ENCODE assay signal across 8 cellular contexts in the genomic region with DNA sequence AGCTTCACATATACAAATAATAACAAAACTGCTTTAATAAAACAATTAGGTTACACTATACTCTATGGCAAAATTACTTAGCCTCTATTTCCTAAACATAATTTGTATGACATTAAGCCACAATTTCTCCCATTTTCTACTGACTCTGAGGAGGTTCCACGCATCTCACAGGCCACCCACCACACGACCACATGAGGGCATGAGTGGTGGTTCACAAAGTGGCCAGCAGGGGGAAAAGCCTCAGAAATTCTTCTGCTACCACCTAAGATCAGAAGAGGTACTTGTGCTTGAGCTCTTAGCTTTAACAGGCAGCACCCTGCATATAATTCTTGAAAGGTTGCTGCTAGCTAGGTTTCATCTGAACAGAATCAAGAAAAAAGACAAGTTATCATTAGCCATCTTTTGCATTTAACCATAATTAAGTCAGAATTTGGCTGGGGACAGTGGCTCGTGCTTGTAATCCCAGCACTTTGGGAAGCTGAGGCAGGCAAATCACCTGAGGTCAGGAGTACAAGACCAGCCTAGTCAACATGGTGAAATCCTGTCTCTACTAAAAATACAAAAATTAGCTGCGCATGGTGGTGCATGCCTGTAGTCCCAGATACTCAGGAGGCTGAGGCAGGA. TPM values are rescaled to one million over a fixed set of nuclear protein-coding genes. Genes with fewer than 3 reads are reported as not detected.
DNase-seq lines count a peak whose midpoint lies in the region; ATAC-seq, FAIRE-seq and TF ChIP-seq lines count a peak whose summit lies in the region.

No MANE protein-coding gene starts in this region.

- in situ Hi-C loops in G401 (cut with HindIII; ENCODE audit: low sequenced_read_pairs) = no loop called here

- WGBS in small intestine, 3 donors = 48 to 57% (median 53%) methylated on average over 4 of the region's 4 CpGs

- H3K9me3 ChIP-seq in small intestine (ENCODE audit: control insufficient read depth, low read depth) = no peaks in the 10 kb centered on the region

- CTCF ChIA-PET in RWPE1 (lab: Yijun Ruan, JAX) = interaction anchor here (0.5 to 2.1 kb wide), 15 partner anchors 9 to 1054 kb away, joined by 3 to 9 read pairs (median 3); a partner anchor contains a TSS

- ATAC-seq in GM21447 (IDR thresholded peaks at IDR 0.05; ENCODE audit: unreplicated experiment) = peak; percentile 89

- intact Hi-C loops in head of caudate nucleus (cut with DNase I) = no loop called here

- peaks cover 0 to 4% of the 10 kb centered on the region in 2 donors for H3K36me3 ChIP-seq in small intestine (ENCODE audit: control insufficient read depth in 2 of 2, insufficient read depth in 2 of 2, low read length in 2 of 2)

- H3K27ac ChIP-seq in RWPE1 = no peak overlapping the region
- H3K27ac ChIP-seq in small intestine (ENCODE audit: low read depth in 1 of 2, low read length in 1 of 2) = no peak overlapping the region

- no peak overlapping the region for H3K4me3 ChIP-seq in small intestine (ENCODE audit: low read depth in 1 of 2, low read length in 2 of 2)

- POLR2A ChIA-PET in RWPE1 (lab: Yijun Ruan, JAX; ENCODE audit: low non-redundant PET) = no interaction called here

- TF ChIP-seq CTCF in RWPE1 (conservative IDR thresholded peaks at IDR 0.05; ENCODE audit: low read depth) = peak; percentile 71

- no peaks in the 10 kb centered on the region for H3K27me3 ChIP-seq in small intestine (ENCODE audit: control insufficient read depth in 2 of 2, insufficient read depth in 2 of 2, low read length in 2 of 2)

- DNase-seq in G401 (ENCODE audit: low spot score) (peak; percentile 55), HT-29 (ENCODE audit: low spot score) (peak; percentile 81), RWPE1 (ENCODE audit: low spot score) (peak; percentile 36), head of caudate nucleus (peak in 35 of 42 donors; percentile 8 to 87 (median 56)), small intestine (peak; percentile 60), cerebellar nuclear complex (lab: John Stamatoyannopoulos, UW) (no peak)
- peak; percentile 89 for DNase-seq in activated effector memory CD4-positive, alpha-beta T cell treated with anti-CD3 and anti-CD28 coated beads, Interleukin-2, amount 50 U/mL, for 16 hours

- peaks cover 2 to 3% of the 10 kb centered on the region in 2 donors for H3K4me1 ChIP-seq in small intestine (ENCODE audit: control insufficient read depth in 2 of 2, insufficient read depth in 1 of 2, low read depth in 1 of 2, low read length in 1 of 2)

- FAIRE-seq in small intestine (lab: Jason Lieb, UNC) = no peak

RNA-seq across cellular contexts. Expression of a gene that starts 7.7 kb away (rescaled TPM):
- 0.78 and 1.5 TPM in 2 replicates for total RNA-seq in G401 (2014; rRNA removed; shearing (Covaris generic))
- 1.1 and 1.7 TPM in 2 replicates for total RNA-seq in HT-29 (2014; rRNA removed; shearing (Covaris generic))
- 10 to 100 TPM in 1 of 3 donors, 1 to 10 TPM in 2; 5.3 to 10.3 (median 6.9) TPM for polyA plus RNA-seq in small intestine

RNA-seq across cellular contexts. Expression of a gene that starts 10.9 kb away (rescaled TPM):
- 32.9 and 50.6 TPM in 2 replicates for total RNA-seq in G401 (2014; rRNA removed; shearing (Covaris generic))
- 42.8 TPM in 2 replicates for total RNA-seq in HT-29 (2014; rRNA removed; shearing (Covaris generic))
- polyA plus RNA-seq in small intestine = 10 to 100 TPM; 24.8 to 31.0 (median 24.9) TPM

RNA-seq across cellular contexts. Expression of a gene that starts 54.5 kb away (rescaled TPM):
- total RNA-seq in G401 (2014; rRNA removed; shearing (Covaris generic)) = 0.75 and 2.0 TPM in 2 replicates
- total RNA-seq in HT-29 (2014; rRNA removed; shearing (Covaris generic)) = 1.3 and 1.6 TPM in 2 replicates
- under 1 TPM in 1 of 3 donors, not detected in 2; 0.63 TPM for polyA plus RNA-seq in small intestine

Comparison
In these comparisons a context has a peak if more than half of its experiments do, and no peak if none do; other contexts are left out.
1. DNase-seq: peak in G401 (single experiment), HT-29 (single experiment), RWPE1 (single experiment), activated effector memory CD4-positive, alpha-beta T cell treated with anti-CD3 and anti-CD28 coated beads, Interleukin-2, amount 50 U/mL, for 16 hours (single experiment), head of caudate nucleus (35 of 42) and small intestine (single experiment); none in cerebellar nuclear complex (0 of 2).